In genomic region chr12:12176402-12176801, GRCh38 we compare ENCODE assay signal across 24 cellular contexts.
A peak's percentile ranks its signal among the peaks of the same experiment; 100 is the strongest.
DNase-seq lines count a peak whose midpoint lies in the region; ATAC-seq and TF ChIP-seq lines count a peak whose summit lies in the region.
"Had no signal": no experiment of that assay in that cellular context is flagged by ENCODE, and none has a peak within 500 bp of the region (broad histone marks: within the 10 kb centered on the region; RNA-seq: fewer than 3 reads in every experiment).

No MANE protein-coding gene starts in this region.

- peaks cover 3% of the 10 kb centered on the region for H3K27me3 Mint-ChIP-seq in memory B cell
- peaks cover 0 to 9% of the 10 kb centered on the region in 2 donors for H3K27me3 Mint-ChIP-seq in T-cell

- POLR2A ChIA-PET in T-cell (lab: Charles Lee): no interaction called here

- peaks cover 3% of the 10 kb centered on the region for H3K4me1 Mint-ChIP-seq in memory B cell
- H3K4me1 Mint-ChIP-seq in T-cell: peaks cover 9 to 12% (median 12%) of the 10 kb centered on the region in 3 donors

- DNase-seq in GM20000 (ENCODE audit: low spot score) (peak; percentile 31), memory B cell (ENCODE audit: low spot score in 2 of 2) (no peak), T-cell (no peak), GM19240 (ENCODE audit: insufficient read length, low spot score) (no peak)
- DNase-seq: activated CD4-positive, alpha-beta T cell treated with anti-CD3 and anti-CD28 coated beads, Interleukin-2, amount 50 U/mL, for 4 hours; activated gamma-delta T cell treated with Interleukin-2 at 50 U/mL for 16 hours; caudate nucleus; CD4-positive, alpha-beta memory T cell; DMS53; dorsolateral prefrontal cortex; foreskin melanocyte; mammary epithelial cell; naive thymus-derived CD4-positive, alpha-beta T cell; NCI-H1105; NCI-H2107; NCI-H524 treated with DMSO at 0.1 percent for 48 hours; T-helper 17 cell; testis; WERI-Rb-1 had no signal

- H3K9me3 Mint-ChIP-seq in memory B cell: no peaks in the 10 kb centered on the region
- H3K9me3 Mint-ChIP-seq in T-cell: no peaks in the 10 kb centered on the region
- H3K9me3 Mint-ChIP-seq: naive thymus-derived CD4-positive, alpha-beta T cell; stimulated activated effector memory CD8-positive, alpha-beta T cell treated with anti-CD3 and anti-CD28 coated beads, Interleukin-12 subunit alpha, Interleukin-12 subunit beta, amount 100 ng/mL, for 72 hours had no signal

- CTCF ChIA-PET in T-cell (lab: Charles Lee): no interaction called here

- H3K4me3 Mint-ChIP-seq in memory B cell: no peak overlapping the region
- H3K4me3 Mint-ChIP-seq in T-cell: no peak overlapping the region
- H3K4me3 Mint-ChIP-seq: CD4-positive, alpha-beta memory T cell; naive thymus-derived CD4-positive, alpha-beta T cell; stimulated activated effector memory CD8-positive, alpha-beta T cell treated with anti-CD3 and anti-CD28 coated beads, Interleukin-12 subunit alpha, Interleukin-12 subunit beta, amount 100 ng/mL, for 72 hours; T-helper 17 cell had no signal

- peak; percentile 55 for ATAC-seq in GM18498 (IDR thresholded peaks at IDR 0.05; ENCODE audit: unreplicated experiment)
- peak; percentile 52 for ATAC-seq in HG03432 (IDR thresholded peaks at IDR 0.05; ENCODE audit: unreplicated experiment)
- peak; percentile 64 for ATAC-seq in memory B cell (ENCODE audit: low read depth)
- no peak for ATAC-seq in T-cell (replicated peaks in 1 of 4)
- ATAC-seq in GM21360 (IDR thresholded peaks at IDR 0.05; ENCODE audit: unreplicated experiment): no peak
- ATAC-seq: naive thymus-derived CD4-positive, alpha-beta T cell; sciatic nerve; stimulated activated effector memory CD8-positive, alpha-beta T cell treated with anti-CD3 and anti-CD28 coated beads, Interleukin-12 subunit alpha, Interleukin-12 subunit beta, amount 100 ng/mL, for 72 hours; T-helper 17 cell had no signal

- TF ChIP-seq CTCF in GM20000 (IDR thresholded peaks at IDR 0.05; ENCODE audit: extremely low read depth, missing control alignments): no peak

- H3K36me3 Mint-ChIP-seq in memory B cell (no peaks in the 10 kb centered on the region), T-cell (peaks cover 15% of the 10 kb centered on the region)

- H3K27ac Mint-ChIP-seq in memory B cell: no peak overlapping the region
- no peak overlapping the region for H3K27ac Mint-ChIP-seq in T-cell
- H3K27ac Mint-ChIP-seq: CD4-positive, alpha-beta memory T cell; naive thymus-derived CD4-positive, alpha-beta T cell; stimulated activated effector memory CD8-positive, alpha-beta T cell treated with anti-CD3 and anti-CD28 coated beads, Interleukin-12 subunit alpha, Interleukin-12 subunit beta, amount 100 ng/mL, for 72 hours; T-helper 17 cell had no signal

Comparison
In these comparisons a context has a peak if more than half of its experiments do, and no peak if none do; other contexts are left out.
1. ATAC-seq: peak in GM18498 (single experiment), HG03432 (single experiment) and memory B cell (single experiment); none in T-cell (0 of 4) and GM21360 (single experiment).